ENCODE assay signal across 9 cellular contexts in the genomic region with DNA sequence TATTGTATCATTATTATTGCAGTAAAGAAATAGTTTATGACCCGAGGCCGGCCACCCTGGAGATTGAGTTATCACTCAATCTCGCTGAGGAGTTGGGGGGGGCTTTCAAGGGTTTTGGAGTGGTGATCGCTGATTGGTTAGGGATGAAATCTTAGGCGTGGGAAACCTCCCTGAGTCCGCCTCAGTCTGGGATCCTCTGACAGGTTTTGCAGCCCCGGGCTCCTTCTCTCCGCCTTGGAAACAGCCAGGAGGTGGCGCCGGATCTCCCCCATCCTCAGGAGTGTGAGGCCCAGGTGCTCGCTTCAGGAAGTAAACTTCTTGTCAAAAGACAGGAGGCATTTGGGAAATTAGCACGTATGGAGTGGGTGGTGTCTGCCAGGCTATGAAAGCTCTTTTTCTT. TPM values are rescaled to one million over a fixed set of nuclear protein-coding genes. Genes with fewer than 3 reads are reported as not detected.
DNase-seq lines count a peak whose midpoint lies in the region; ATAC-seq and TF ChIP-seq lines count a peak whose summit lies in the region.
"Had no signal": no experiment of that assay in that cellular context is flagged by ENCODE, and none has a peak within 500 bp of the region (broad histone marks: within the 10 kb centered on the region; RNA-seq: fewer than 3 reads in every experiment).

No MANE protein-coding gene starts in this region.

- TF ChIP-seq CTCF in RWPE1 (conservative IDR thresholded peaks at IDR 0.05; ENCODE audit: low read depth) (0 out of 2 replicates have a peak, but pooled peaks have one; percentile 12), testis (IDR thresholded peaks at IDR 0.05) (peak in 1 of 3 experiments; percentile 30)

- no peaks in the 10 kb centered on the region for H3K36me3 ChIP-seq in testis (ENCODE audit: low read depth, missing control alignments)
- H3K36me3 ChIP-seq: thoracic aorta had no signal

- ATAC-seq in GM21360 (IDR thresholded peaks at IDR 0.05; ENCODE audit: unreplicated experiment) (no peak), GM18519 (IDR thresholded peaks at IDR 0.05; ENCODE audit: low FRiP score, unreplicated experiment) (no peak), GM21526 (IDR thresholded peaks at IDR 0.05; ENCODE audit: low FRiP score, unreplicated experiment) (no peak)

- H3K4me1 ChIP-seq in testis, result peaks cover 3% of the 10 kb centered on the region

- no peaks in the 10 kb centered on the region for H3K9me3 ChIP-seq in testis
- H3K9me3 ChIP-seq: thoracic aorta had no signal

- CTCF ChIA-PET in RWPE1 (lab: Yijun Ruan, JAX), result interaction anchor here (0.6 to 0.8 kb wide), 3 partner anchors 17 to 73 kb away, joined by 3 to 5 read pairs (median 3); no protein-coding TSS in a partner anchor

- no peak for TF ChIP-seq POLR2A in testis (IDR thresholded peaks at IDR 0.05)

- 10 to 17% methylated on average over 9 to 12 of the region's 12 CpGs for WGBS in testis, 2 donors

- DNase-seq in DMS 273 (lab: John Stamatoyannopoulos, UW; ENCODE audit: unreplicated experiment), result peak; percentile 85
- DNase-seq in HuH-7 (ENCODE audit: low spot score), result peak; percentile 67
- DNase-seq in RWPE1 (ENCODE audit: low spot score), result peak; percentile 71
- peak; percentile 18 for DNase-seq in fibroblast of the conjunctiva (ENCODE audit: low read depth)
- peak; percentile 33 for DNase-seq in testis

- intact Hi-C loops in testis (cut with DNase I; ENCODE audit: low total_unique reads), result no loop called here

- no peak overlapping the region for H3K4me3 ChIP-seq in testis
- H3K4me3 ChIP-seq: thoracic aorta had no signal

- no peaks in the 10 kb centered on the region for H3K27me3 ChIP-seq in testis

- POLR2A ChIA-PET in RWPE1 (lab: Yijun Ruan, JAX; ENCODE audit: low non-redundant PET), result no interaction called here

- H3K27ac ChIP-seq in RWPE1 (peak overlapping the region; percentile 51; the same call in 1 of the 2 replicates), testis (no peak overlapping the region)
- H3K27ac ChIP-seq: thoracic aorta had no signal

RNA-seq across cellular contexts. Expression of a gene that starts 41.1 kb away (rescaled TPM):
- 100 to 1,000 TPM; 129 to 137 TPM for total RNA-seq in testis
- polyA plus RNA-seq in testis (ENCODE audit: insufficient read depth, low read depth, low replicate concordance), result 119 TPM

Comparison
In these comparisons a context has a peak if more than half of its experiments do, and no peak if none do; other contexts are left out.
1. DNase-seq: peak in every context shown above with its lines; median percentile 85 in DMS 273; 71 in RWPE1; 67 in HuH-7; 33 in testis; 18 in fibroblast of the conjunctiva.